Comparison of ENCODE assay signal across 14 cellular contexts in the genomic region with DNA sequence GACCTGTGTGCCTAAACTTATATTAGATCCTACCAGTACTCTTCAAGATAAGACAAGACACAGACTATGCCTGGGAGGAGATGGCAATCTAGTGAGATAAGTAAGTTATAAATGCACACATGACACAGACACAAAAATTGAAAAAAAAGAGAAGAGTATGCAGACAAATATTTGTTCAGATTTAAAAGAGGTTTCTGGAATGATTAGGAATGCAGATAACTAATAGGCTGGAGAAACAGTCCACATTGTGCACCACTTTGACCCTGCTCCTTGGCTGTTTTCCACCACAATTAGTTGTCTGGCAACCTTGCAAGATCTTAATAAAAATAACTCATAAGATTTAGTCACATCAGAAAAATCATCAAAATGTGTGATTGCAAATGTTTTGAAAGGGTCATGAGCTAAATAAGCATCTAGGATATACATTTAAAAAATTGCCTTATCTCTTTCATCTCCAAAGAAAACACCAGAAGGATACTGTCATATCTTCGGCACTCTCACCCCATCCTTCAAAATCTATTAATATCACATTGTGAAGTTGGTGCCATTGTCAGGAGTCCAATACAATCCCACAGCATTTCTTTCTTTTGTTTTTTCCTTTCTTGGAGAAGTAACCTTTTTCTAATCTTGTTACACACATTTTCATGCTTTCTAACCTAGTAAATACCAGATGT.
DNase-seq lines count a peak whose midpoint lies in the region; ATAC-seq and TF ChIP-seq lines count a peak whose summit lies in the region.
"Had no signal": no experiment of that assay in that cellular context is flagged by ENCODE, and none has a peak within 500 bp of the region (broad histone marks: within the 10 kb centered on the region; RNA-seq: fewer than 3 reads in every experiment).

No MANE protein-coding gene starts in this region.

- CTCF ChIA-PET in Panc1 (lab: Charles Lee): no interaction called here

- DNase-seq in EH (ENCODE audit: low read depth): peak; percentile 99
- no peak for DNase-seq in Panc1 (ENCODE audit: low read depth, low spot score)
- no peak for DNase-seq in esophagus muscularis mucosa (ENCODE audit: extremely low spot score)
- DNase-seq in pulmonary artery endothelial cell (ENCODE audit: low read depth, low spot score): peak; percentile 82
- DNase-seq in Peyer's patch: no peak
- no peak for DNase-seq in body of pancreas
- DNase-seq in inferior parietal cortex (ENCODE audit: extremely low spot score): no peak
- DNase-seq: CD8-positive, alpha-beta memory T cell; islet precursor cell; MM.1S; NCI-H2227 treated with DMSO at 0.1 percent for 48 hours had no signal

- no peaks in the 10 kb centered on the region for H3K27me3 ChIP-seq in Panc1 (ENCODE audit: control insufficient read depth, insufficient read depth, low read length)
- H3K27me3 ChIP-seq in esophagus muscularis mucosa: no peaks in the 10 kb centered on the region
- no peaks in the 10 kb centered on the region for H3K27me3 ChIP-seq in Peyer's patch
- H3K27me3 ChIP-seq in body of pancreas: no peaks in the 10 kb centered on the region
- H3K27me3 ChIP-seq: neural progenitor cell had no signal

- no peak for TF ChIP-seq EP300 in esophagus muscularis mucosa (IDR thresholded peaks at IDR 0.05)

- H3K9me3 ChIP-seq in Panc1 (ENCODE audit: control insufficient read depth, insufficient read depth, low read depth, low read length) (no peaks in the 10 kb centered on the region), esophagus muscularis mucosa (no peaks in the 10 kb centered on the region), Peyer's patch (no peaks in the 10 kb centered on the region), body of pancreas (no peaks in the 10 kb centered on the region)

- WGBS in esophagus muscularis mucosa: 17% methylated on average over 1 of the region's 1 CpG
- WGBS in body of pancreas, 2 donors: 32 to 37% methylated on average over 1 of the region's 1 CpG

- no peak for TF ChIP-seq POLR2A in esophagus muscularis mucosa (IDR thresholded peaks at IDR 0.05; ENCODE audit: low read depth)
- TF ChIP-seq POLR2A in Peyer's patch (IDR thresholded peaks at IDR 0.05): no peak
- no peak for TF ChIP-seq POLR2A in body of pancreas (IDR thresholded peaks at IDR 0.05)

- BruUV-seq in Panc1 (replicated peaks; lab: Mats Ljungman, UMichigan): no TSS peak

- H3K27ac ChIP-seq in Panc1 (ENCODE audit: low read length) (peak overlapping the region; percentile 87; the same call in 1 of the 2 replicates), esophagus muscularis mucosa (replicated peaks in 1 of 4) (peak overlapping the region; percentile 43 to 68 (median 58)), Peyer's patch (peak overlapping the region in 1 of 4 donors; percentile 1), body of pancreas (no peak overlapping the region)
- H3K27ac ChIP-seq: neural progenitor cell had no signal

- H3K4me1 ChIP-seq in Panc1 (ENCODE audit: control insufficient read depth, insufficient read depth, low read length): peaks cover 18% of the 10 kb centered on the region
- peaks cover 28 to 39% (median 37%) of the 10 kb centered on the region in 4 donors for H3K4me1 ChIP-seq in esophagus muscularis mucosa
- no peaks in the 10 kb centered on the region for H3K4me1 ChIP-seq in Peyer's patch
- no peaks in the 10 kb centered on the region for H3K4me1 ChIP-seq in body of pancreas

- ATAC-seq in Panc1: no peak; the same call in 1 of the 2 replicates
- no peak for ATAC-seq in body of pancreas
- no peak for ATAC-seq in HG03442 (IDR thresholded peaks at IDR 0.05; ENCODE audit: unreplicated experiment)
- ATAC-seq: HCT116 had no signal

- intact Hi-C loops in Panc1 (cut with micrococcal nuclease; ENCODE audit: unreplicated experiment) (loop anchor here (10.0 kb wide), 5 partner anchors 558 to 1438 kb away; a partner anchor contains a TSS), esophagus muscularis mucosa (cut with DNase I) (loop anchor here (5.0 to 10.0 kb wide), 3 partner anchors 1188 to 1510 kb away; a partner anchor contains a TSS), body of pancreas (cut with DNase I) (no loop called here)

- TF ChIP-seq CTCF in Panc1 (IDR thresholded peaks at IDR 0.05): no peak
- TF ChIP-seq CTCF in esophagus muscularis mucosa (IDR thresholded peaks at IDR 0.05): no peak
- no peak for TF ChIP-seq CTCF in Peyer's patch (IDR thresholded peaks at IDR 0.05)
- TF ChIP-seq CTCF in body of pancreas (IDR thresholded peaks at IDR 0.05): no peak

- H3K36me3 ChIP-seq in Panc1 (ENCODE audit: control insufficient read depth, insufficient read depth, low read length) (no peaks in the 10 kb centered on the region), esophagus muscularis mucosa (no peaks in the 10 kb centered on the region), Peyer's patch (no peaks in the 10 kb centered on the region), body of pancreas (replicated peaks in 1 of 2; ENCODE audit: insufficient read depth in 1 of 2, low read depth in 2 of 2) (no peaks in the 10 kb centered on the region)
- H3K36me3 ChIP-seq: neural progenitor cell had no signal

- POLR2A ChIA-PET in Panc1 (lab: Charles Lee): no interaction called here

- no peak overlapping the region for H3K4me3 ChIP-seq in Panc1 (ENCODE audit: low read depth in 2 of 2, low read length in 2 of 2)
- H3K4me3 ChIP-seq in esophagus muscularis mucosa: no peak overlapping the region
- H3K4me3 ChIP-seq in Peyer's patch: no peak overlapping the region
- no peak overlapping the region for H3K4me3 ChIP-seq in body of pancreas
- H3K4me3 ChIP-seq: neural progenitor cell had no signal

- in situ Hi-C loops in Panc1 (cut with HindIII; ENCODE audit: low pct_unique_long_range_greater_than_20kb, low sequenced_read_pairs): no loop called here

Comparison
In these comparisons a context has a peak if more than half of its experiments do, and no peak if none do; other contexts are left out.
1. DNase-seq: peak in EH (single experiment) and pulmonary artery endothelial cell (single experiment); none in Panc1 (single experiment), esophagus muscularis mucosa (single experiment), Peyer's patch (0 of 3), body of pancreas (0 of 4) and inferior parietal cortex (single experiment).
2. H3K27ac ChIP-seq: peak in Panc1 (single experiment) and esophagus muscularis mucosa (4 of 4); none in body of pancreas (0 of 4).